Comparison of ENCODE assay signal across 18 cellular contexts in the genomic region with DNA sequence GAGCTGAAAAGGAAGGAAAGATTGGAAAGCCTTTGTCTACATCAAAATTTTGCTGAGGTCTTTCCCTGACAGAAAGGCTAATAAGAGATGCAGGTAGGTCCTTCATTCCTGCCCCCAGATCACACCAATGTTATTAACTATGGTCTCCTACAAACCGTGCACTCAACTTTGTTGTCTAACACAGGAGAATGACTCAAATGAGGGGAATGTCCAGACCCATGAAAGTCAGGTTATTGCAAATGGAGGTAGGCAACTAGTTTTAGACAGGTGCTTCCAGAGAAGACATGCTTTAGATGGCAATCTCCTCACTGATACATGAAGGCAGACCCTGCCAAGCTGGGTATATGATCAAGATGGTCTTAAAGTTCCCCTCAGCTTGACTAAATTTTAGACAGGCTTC. TPM values are rescaled to one million over a fixed set of nuclear protein-coding genes. Genes with fewer than 3 reads are reported as not detected.
DNase-seq lines count a peak whose midpoint lies in the region; ATAC-seq, FAIRE-seq and TF ChIP-seq lines count a peak whose summit lies in the region.
"Had no signal": no experiment of that assay in that cellular context is flagged by ENCODE, and none has a peak within 500 bp of the region (broad histone marks: within the 10 kb centered on the region; RNA-seq: fewer than 3 reads in every experiment).

No MANE protein-coding gene starts in this region.

- no peak for TF ChIP-seq POLR2A in GM12878 (IDR thresholded peaks at IDR 0.05; ENCODE audit: low read depth, low read length)

- H3K79me1 ChIP-seq in trophoblast cell (ENCODE audit: low read length), result no peaks in the 10 kb centered on the region

- no peaks in the 10 kb centered on the region for H3K27me3 ChIP-seq in BLaER1 treated with 17β-estradiol and CSF1 and Interleukin-3, amounts not matched to agents 10 nM and 100 nM
- no peaks in the 10 kb centered on the region for H3K27me3 ChIP-seq in Karpas-422 (ENCODE audit: low read length)
- no peaks in the 10 kb centered on the region for H3K27me3 ChIP-seq in GM12878 (replicated peaks in 1 of 2; ENCODE audit: control insufficient read depth in 2 of 2, insufficient read depth in 2 of 2, low read length in 1 of 2)
- no peaks in the 10 kb centered on the region for H3K27me3 ChIP-seq in trophoblast cell (ENCODE audit: insufficient read depth, low read length)
- no peaks in the 10 kb centered on the region for H3K27me3 ChIP-seq in PC-3 (ENCODE audit: low read length)

- H4K20me1 ChIP-seq in BLaER1 treated with 17β-estradiol and CSF1 and Interleukin-3, amounts not matched to agents 10 nM and 100 nM, result no peaks in the 10 kb centered on the region
- H4K20me1 ChIP-seq in Karpas-422 (ENCODE audit: insufficient read depth, low read depth, low read length) (no peaks in the 10 kb centered on the region), GM12878 (ENCODE audit: control insufficient read depth, insufficient read depth) (no peaks in the 10 kb centered on the region), PC-3 (ENCODE audit: low read length) (no peaks in the 10 kb centered on the region)

- H3K4me1 ChIP-seq in BLaER1 treated with 17β-estradiol and CSF1 and Interleukin-3, amounts not matched to agents 10 nM and 100 nM, result peaks cover 29 to 75% (median 54%) of the 10 kb centered on the region in 10 experiments
- H3K4me1 ChIP-seq in Karpas-422 (ENCODE audit: low read length) (peaks cover 14% of the 10 kb centered on the region), GM12878 (ENCODE audit: control insufficient read depth, insufficient read depth, low read length) (peaks cover 26% of the 10 kb centered on the region), trophoblast cell (ENCODE audit: control insufficient read depth in 1 of 2, insufficient read depth in 2 of 2, low read length in 2 of 2) (peaks cover 0 to 3% of the 10 kb centered on the region in 2 experiments), PC-3 (ENCODE audit: insufficient read depth, low read length) (peaks cover 23% of the 10 kb centered on the region)

- H2AFZ ChIP-seq in Karpas-422 (ENCODE audit: low read length), result no peak overlapping the region; the same call in 1 of the 2 replicates
- no peak overlapping the region for H2AFZ ChIP-seq in GM12878 (ENCODE audit: control insufficient read depth, low read depth, low read length)
- H2AFZ ChIP-seq in trophoblast cell (ENCODE audit: insufficient read depth, low read length, poor library complexity), result no peak overlapping the region
- no peak overlapping the region for H2AFZ ChIP-seq in PC-3 (ENCODE audit: low read length)

- BruUV-seq in GM12878 (replicated peaks; lab: Mats Ljungman, UMichigan) (no TSS peak), PC-3 (replicated peaks; lab: Mats Ljungman, UMichigan) (no TSS peak)

- H3K36me3 ChIP-seq in BLaER1 treated with 17β-estradiol and CSF1 and Interleukin-3, amounts not matched to agents 10 nM and 100 nM, result peaks cover 0 to 9% (median 0%) of the 10 kb centered on the region in 11 experiments; a peak in 1 of 22 replicates
- H3K36me3 ChIP-seq in Karpas-422 (ENCODE audit: insufficient read depth, low read length), result no peaks in the 10 kb centered on the region
- H3K36me3 ChIP-seq in GM12878 (ENCODE audit: control insufficient read depth in 2 of 2, insufficient read depth in 2 of 2, low read length in 1 of 2), result no peaks in the 10 kb centered on the region
- no peaks in the 10 kb centered on the region for H3K36me3 ChIP-seq in trophoblast cell (ENCODE audit: control insufficient read depth in 1 of 2, insufficient read depth in 2 of 2, low read length in 2 of 2)
- no peaks in the 10 kb centered on the region for H3K36me3 ChIP-seq in PC-3 (ENCODE audit: low read depth, low read length)

- no peak overlapping the region for H4K12ac ChIP-seq in trophoblast cell (ENCODE audit: low read depth, low read length)

- SMC1A ChIA-PET in GM12878 (lab: Charles Lee; ENCODE audit: uncharacterized antibody, unreplicated experiment), result interaction anchor here (0.5 to 5.0 kb wide), 41 partner anchors 9 to 328 kb away, joined by 3 to 62 read pairs (median 5); no protein-coding TSS in a partner anchor

- no peak for TF ChIP-seq CTCF in GM12878 (IDR thresholded peaks at IDR 0.05 in 2 of 3, conservative IDR thresholded peaks at IDR 0.05 in 1 of 3; ENCODE audit: control insufficient read depth in 2 of 3, extremely low read depth in 1 of 3, insufficient read depth in 1 of 3, low read depth in 3 of 3, low read length in 3 of 3)
- no peak for TF ChIP-seq CTCF in PC-3 (conservative IDR thresholded peaks at IDR 0.05; ENCODE audit: low read depth, low read length)

- H3K9ac ChIP-seq in BLaER1 treated with 17β-estradiol and CSF1 and Interleukin-3, amounts not matched to agents 10 nM and 100 nM, result peak overlapping the region in 8 of 11 experiments; percentile 73 to 85 (median 78); a peak in 13 of 22 replicates
- H3K9ac ChIP-seq in Karpas-422 (ENCODE audit: low read length), result no peak overlapping the region
- H3K9ac ChIP-seq in GM12878 (ENCODE audit: control insufficient read depth, insufficient read depth, low read length), result no peak overlapping the region
- no peak overlapping the region for H3K9ac ChIP-seq in trophoblast cell (ENCODE audit: low read length)
- no peak overlapping the region for H3K9ac ChIP-seq in PC-3 (ENCODE audit: low read length)

- H3K9me2 ChIP-seq in Karpas-422 (replicated peaks; ENCODE audit: insufficient read depth, low read length) (no peaks in the 10 kb centered on the region), PC-3 (replicated peaks; ENCODE audit: low read length) (no peaks in the 10 kb centered on the region)

- no peak overlapping the region for H3K23ac ChIP-seq in trophoblast cell (ENCODE audit: low read length)

- RAD21 ChIA-PET in GM12878 (lab: Charles Lee; ENCODE audit: unreplicated experiment), result interaction anchor here (0.5 to 4.9 kb wide), 18 partner anchors 24 to 325 kb away, joined by 3 to 71 read pairs (median 4); a partner anchor contains a TSS

- no peak overlapping the region for H4K8ac ChIP-seq in trophoblast cell (ENCODE audit: low read depth, low read length)

- no peak overlapping the region; a peak in 1 of 20 replicates for H3K4me3 ChIP-seq in BLaER1 treated with 17β-estradiol and CSF1 and Interleukin-3, amounts not matched to agents 10 nM and 100 nM
- H3K4me3 ChIP-seq in Karpas-422 (ENCODE audit: low read length) (no peak overlapping the region), GM12878 (no peak overlapping the region), trophoblast cell (ENCODE audit: low read depth, low read length) (no peak overlapping the region), PC-3 (ENCODE audit: low read length) (no peak overlapping the region)

- TF ChIP-seq RAD21 in GM12878 (IDR thresholded peaks at IDR 0.05; ENCODE audit: insufficient read depth, low read depth, low read length), result no peak

- in situ Hi-C loops in GM12878 (cut with MboI), result no loop called here

- FAIRE-seq in GM12878 (lab: Jason Lieb, UNC), result no peak
- FAIRE-seq: D721Med had no signal

- H3K9me3 ChIP-seq in BLaER1 treated with 17β-estradiol and CSF1 and Interleukin-3, amounts not matched to agents 10 nM and 100 nM (replicated peaks in 1 of 11), result peaks cover 12 to 36% (median 21%) of the 10 kb centered on the region in 11 experiments; a peak in 20 of 22 replicates
- H3K9me3 ChIP-seq in Karpas-422 (ENCODE audit: low read length) (peaks cover 5% of the 10 kb centered on the region; the same call in 1 of the 2 replicates), GM12878 (replicated peaks; ENCODE audit: control insufficient read depth, insufficient read depth, low read length) (peaks cover 8% of the 10 kb centered on the region), trophoblast cell (ENCODE audit: insufficient read depth, low read depth, low read length) (no peaks in the 10 kb centered on the region), PC-3 (ENCODE audit: low read length) (no peaks in the 10 kb centered on the region)

- POLR2A ChIA-PET in GM12878 (lab: Charles Lee) (interaction anchor here (0.9 to 3.8 kb wide), 13 partner anchors 10 to 158 kb away, joined by 3 to 28 read pairs (median 5); a partner anchor contains a TSS), PC-3 (lab: Charles Lee; ENCODE audit: unreplicated experiment) (no interaction called here)

- H2AK5ac ChIP-seq in trophoblast cell (ENCODE audit: low read length), result no peak overlapping the region

- H3K27ac ChIP-seq in BLaER1 treated with 17β-estradiol and CSF1 and Interleukin-3, amounts not matched to agents 10 nM and 100 nM, result peak overlapping the region; percentile 77 to 96 (median 88); a peak in 21 of 22 replicates
- H3K27ac ChIP-seq in Karpas-422 (ENCODE audit: low read length) (no peak overlapping the region), GM12878 (ENCODE audit: control insufficient read depth, insufficient read depth) (no peak overlapping the region), trophoblast cell (ENCODE audit: low read depth, low read length) (no peak overlapping the region), PC-3 (ENCODE audit: low read length) (no peak overlapping the region)

- H2BK5ac ChIP-seq in trophoblast cell (ENCODE audit: low read depth, low read length, poor library complexity), result no peak overlapping the region

- no peak overlapping the region for H4K91ac ChIP-seq in trophoblast cell (ENCODE audit: low read depth, low read length)

- no peak overlapping the region for H3K14ac ChIP-seq in trophoblast cell (ENCODE audit: low read length)

- H2BK12ac ChIP-seq in trophoblast cell (ENCODE audit: low read length), result no peak overlapping the region

- H3F3A ChIP-seq in PC-3 (ENCODE audit: low read length, unreplicated experiment), result no peaks in the 10 kb centered on the region

- DNase-seq in Karpas-422, result peak; percentile 27
- DNase-seq in GM12878 (ENCODE audit: low read depth, low spot score), result no peak
- DNase-seq in trophoblast cell, result peak; percentile 23 to 79
- DNase-seq in PC-3, result no peak
- DNase-seq in DMS79 treated with DMSO at 0.1 percent for 48 hours (lab: John Stamatoyannopoulos, UW), result no peak
- DNase-seq: CD4-positive, alpha-beta memory T cell; DND-41; GF-D8; NCI-H1048; NCI-H146; NCI-H2081 treated with DMSO at 0.1 percent for 48 hours; NCI-H226; NCI-H526 had no signal

- peak overlapping the region in 9 of 11 experiments; percentile 62 to 88 (median 83); a peak in 18 of 22 replicates for H3K4me2 ChIP-seq in BLaER1 treated with 17β-estradiol and CSF1 and Interleukin-3, amounts not matched to agents 10 nM and 100 nM
- no peak overlapping the region for H3K4me2 ChIP-seq in Karpas-422 (ENCODE audit: low read depth, low read length, poor library complexity, severe bottlenecking)
- no peak overlapping the region for H3K4me2 ChIP-seq in GM12878 (ENCODE audit: control insufficient read depth, insufficient read depth)
- H3K4me2 ChIP-seq in trophoblast cell (ENCODE audit: low read length), result no peak overlapping the region
- H3K4me2 ChIP-seq in PC-3 (ENCODE audit: low read length), result no peak overlapping the region

- H3K4ac ChIP-seq in trophoblast cell (ENCODE audit: low read depth, low read length), result no peak overlapping the region

- CTCF ChIA-PET in GM12878 (lab: Yijun Ruan, JAX) (interaction anchor here (0.8 to 3.1 kb wide), 11 partner anchors 32 to 325 kb away, joined by 3 to 17 read pairs (median 5); no protein-coding TSS in a partner anchor), PC-3 (lab: Charles Lee) (no interaction called here)

- intact Hi-C loops in GM12878 (cut with micrococcal nuclease; ENCODE audit: unreplicated experiment) (no loop called here), PC-3 (cut with micrococcal nuclease) (no loop called here)

- no peaks in the 10 kb centered on the region for H3K79me2 ChIP-seq in Karpas-422 (ENCODE audit: low read length)
- no peaks in the 10 kb centered on the region for H3K79me2 ChIP-seq in GM12878 (ENCODE audit: control insufficient read depth, insufficient read depth, low read length)
- H3K79me2 ChIP-seq in trophoblast cell (ENCODE audit: control insufficient read depth, insufficient read depth, low read length, poor library complexity), result no peaks in the 10 kb centered on the region
- no peaks in the 10 kb centered on the region for H3K79me2 ChIP-seq in PC-3 (ENCODE audit: low read length)

- H3K18ac ChIP-seq in trophoblast cell (ENCODE audit: low read length), result no peak overlapping the region

- TF ChIP-seq EP300 in GM12878 (IDR thresholded peaks at IDR 0.05; ENCODE audit: borderline replicate concordance in 1 of 2, control insufficient read depth in 1 of 2, low read depth in 2 of 2, low read length in 2 of 2), result no peak

- 50% methylated on average over 1 of the region's 1 CpG for WGBS in GM12878 (ENCODE audit: insufficient coverage, insufficient replicate concordance, low lambda C conversion rate, missing lambda C conversion rate)
- no CpG with 5 or more reads among the region's 1 CpG for whole genome bisulfite sequencing in trophoblast cell (ENCODE audit: extremely low coverage, insufficient coverage, insufficient read length)

- H2BK120ac ChIP-seq in trophoblast cell (ENCODE audit: insufficient read depth, low read length, poor library complexity), result no peak overlapping the region

- ATAC-seq in GM12878 (peak; percentile 8; the same call in 1 of the 3 replicates), GM21717 (IDR thresholded peaks at IDR 0.05; ENCODE audit: unreplicated experiment) (no peak), PC-3 (no peak), HG02642 (IDR thresholded peaks at IDR 0.05; ENCODE audit: poor library complexity, unreplicated experiment) (no peak)
- ATAC-seq: HCT116 had no signal

RNA-seq across cellular contexts. Expression of a gene that starts 51.0 kb away (rescaled TPM):
- total RNA-seq in Karpas-422 (2014; rRNA removed; shearing (Covaris generic); ENCODE audit: low replicate concordance), result 0.76 and 6.3 TPM in 2 replicates
- 396 and 457 TPM in 2 replicates for total RNA-seq in GM12878 (2013; cell fraction: nucleolus; rRNA removed)
- 19.0 and 23.6 TPM in 2 replicates for total RNA-seq in GM12878 (2014; rRNA removed)
- total RNA-seq in GM12878 (2014; rRNA removed; fragmentation: Illumina TruSeq; extraction: Trizol), result 20.1 and 24.3 TPM in 2 replicates
- 27.0 and 27.3 TPM in 2 replicates for total RNA-seq in GM12878 (2021)
- 15.6 TPM for polyA plus RNA-seq in GM12878 (2011; ENCODE audit: low read depth)
- polyA plus RNA-seq in GM12878 (2011; rRNA removed), result 50.8 and 53.8 TPM in 2 replicates
- polyA plus RNA-seq in GM12878 (2011; cell fraction: cytosol; rRNA removed), result 22.1 and 28.4 TPM in 2 replicates
- 95.4 and 129 TPM in 2 replicates for polyA plus RNA-seq in GM12878 (2011; cell fraction: nucleus; rRNA removed)
- polyA plus RNA-seq in GM12878 (2012), result 19.3 and 20.9 TPM in 2 replicates
- polyA plus RNA-seq in GM12878 (2014; fragmentation: Illumina TruSeq; extraction: Trizol), result 16.5 and 21.7 TPM in 2 replicates
- 1 to 10 TPM; 6.3 to 8.9 TPM for polyA plus RNA-seq in GM12878 (2014; fragmentation: Nextera tagmentation; extraction: Ambion mirVana)
- 18.2 TPM in 2 replicates for polyA plus RNA-seq in GM12878 (2014; rRNA removed)
- polyA plus RNA-seq in GM12878 (2016; fragmentation: Nextera tagmentation; extraction: Ambion mirVana), result 1 to 10 TPM; 7.7 to 8.5 TPM
- polyA minus RNA-seq in GM12878 (2011; rRNA and poly(A)+ RNA removed), result 114 and 135 TPM in 2 replicates
- polyA minus RNA-seq in GM12878 (2011; cell fraction: cytosol; rRNA and poly(A)+ RNA removed), result 25.4 and 32.1 TPM in 2 replicates
- polyA minus RNA-seq in GM12878 (2011; cell fraction: nucleus; rRNA and poly(A)+ RNA removed), result 165 and 223 TPM in 2 replicates
- 5.7 and 6.0 TPM in 2 replicates for polyA plus RNA-seq in trophoblast cell (2013)
- total RNA-seq in PC-3 (2014; rRNA removed), result 63.0 and 70.2 TPM in 2 replicates

Comparison
In these comparisons a context has a peak if more than half of its experiments do, and no peak if none do; other contexts are left out.
1. H3K27ac ChIP-seq: peak in BLaER1 treated with 17β-estradiol and CSF1 and Interleukin-3, amounts not matched to agents 10 nM and 100 nM (11 of 11); none in Karpas-422 (single experiment), GM12878 (single experiment), trophoblast cell (single experiment) and PC-3 (single experiment).
2. H3K4me2 ChIP-seq: peak in BLaER1 treated with 17β-estradiol and CSF1 and Interleukin-3, amounts not matched to agents 10 nM and 100 nM (9 of 11); none in Karpas-422 (single experiment), GM12878 (single experiment), trophoblast cell (single experiment) and PC-3 (single experiment).
3. H3K9ac ChIP-seq: peak in BLaER1 treated with 17β-estradiol and CSF1 and Interleukin-3, amounts not matched to agents 10 nM and 100 nM (8 of 11); none in Karpas-422 (single experiment), GM12878 (single experiment), trophoblast cell (single experiment) and PC-3 (single experiment).
4. DNase-seq: peak in Karpas-422 (single experiment) and trophoblast cell (2 of 2); none in GM12878 (single experiment), PC-3 (single experiment) and DMS79 treated with DMSO at 0.1 percent for 48 hours (single experiment).